Comparison of ENCODE assay signal across 34 cellular contexts in genomic region chr3:172859035-172859434, GRCh38.
A peak's percentile ranks its signal among the peaks of the same experiment; 100 is the strongest.
DNase-seq lines count a peak whose midpoint lies in the region; ATAC-seq, FAIRE-seq and TF ChIP-seq lines count a peak whose summit lies in the region.
"Had no signal": no experiment of that assay in that cellular context is flagged by ENCODE, and none has a peak within 500 bp of the region (broad histone marks: within the 10 kb centered on the region; RNA-seq: fewer than 3 reads in every experiment).

No MANE protein-coding gene starts in this region.

- POLR2A ChIA-PET in naive thymus-derived CD8-positive, alpha-beta T cell (lab: Charles Lee) = no interaction called here
- POLR2A ChIA-PET in WTC11 (lab: Charles Lee) = no interaction called here

- H3K36me3 Mint-ChIP-seq in naive thymus-derived CD8-positive, alpha-beta T cell = no peaks in the 10 kb centered on the region
- H3K36me3 Mint-ChIP-seq in WTC11 = peaks cover 10% of the 10 kb centered on the region; the same call in 1 of the 2 replicates
- H3K36me3 Mint-ChIP-seq: activated naive CD8-positive, alpha-beta T cell treated with anti-CD3 and anti-CD28 coated beads for 36 hours; CD4-positive, alpha-beta memory T cell had no signal

- DNase-seq in EL = peak; percentile 9
- peak; percentile 57 for DNase-seq in RCC 7860 (ENCODE audit: low spot score)
- peak; percentile 30 for DNase-seq in choroid plexus epithelial cell (ENCODE audit: low read depth)
- DNase-seq in lung microvascular endothelial cell (ENCODE audit: low read depth in 2 of 2) = peak; percentile 41 to 66
- DNase-seq in superior temporal gyrus (ENCODE audit: extremely low spot score) = no peak
- no peak for DNase-seq in naive thymus-derived CD8-positive, alpha-beta T cell
- no peak for DNase-seq in NCI-H345 (lab: John Stamatoyannopoulos, UW)
- DNase-seq in WTC11 (ENCODE audit: low spot score) = no peak
- DNase-seq: ACHN; activated B cell treated with CpG ODN at 0.5 μM for 24 hours; activated CD4-positive, alpha-beta T cell treated with anti-CD3 and anti-CD28 coated beads, Interleukin-2, amount 50 U/mL, for 1 hour; activated effector memory CD4-positive, alpha-beta T cell treated with anti-CD3 and anti-CD28 coated beads, Interleukin-2, amount 50 U/mL, for 16 hours; activated naive CD8-positive, alpha-beta T cell treated with anti-CD3 and anti-CD28 coated beads for 36 hours; activated T-cell treated with anti-CD3 and anti-CD28 coated beads, Interleukin-2, amount 50 U/mL, for 24 hours; aorta; CD4-positive, alpha-beta memory T cell; central memory CD4-positive, alpha-beta T cell; hippocampal formation; left cardiac atrium; NCI-H146; NCI-H446; NCI-H748 treated with DMSO at 0.1 percent for 48 hours; pancreas; stimulated activated CD4-positive, alpha-beta T cell treated with anti-CD3 and anti-CD28 coated beads, Interleukin-1b, Interleukin-23, amount 100 ng/mL, for 48 hours; stimulated activated naive CD8-positive, alpha-beta T cell treated with anti-CD3 and anti-CD28 coated beads, Interleukin-15, Interleukin-2, amounts not matched to agents 100 U/mL and 50 U/mL, for 24 hours; T1000; thyroid gland had no signal

- H3K4me3 Mint-ChIP-seq in naive thymus-derived CD8-positive, alpha-beta T cell = no peak overlapping the region
- H3K4me3 Mint-ChIP-seq in WTC11 = no peak overlapping the region
- H3K4me3 Mint-ChIP-seq: activated B cell treated with CpG ODN at 0.5 μM for 24 hours; activated naive CD8-positive, alpha-beta T cell treated with anti-CD3 and anti-CD28 coated beads for 36 hours; activated T-cell treated with anti-CD3 and anti-CD28 coated beads, Interleukin-2, amount 50 U/mL, for 24 hours; B cell; CD4-positive, alpha-beta memory T cell; dendritic cell treated with granulocyte-macrophage colony-stimulating factor and Interleukin-4, amounts not matched to agents 40 ng/mL and 50 ng/mL, for 4 days; neural crest cell had no signal

- TF ChIP-seq CTCF in choroid plexus epithelial cell (conservative IDR thresholded peaks at IDR 0.05; ENCODE audit: low read depth, low read length) = no peak
- no peak for TF ChIP-seq CTCF in WTC11 (IDR thresholded peaks at IDR 0.05)

- CTCF ChIA-PET in WTC11 (lab: Charles Lee) = no interaction called here

- ATAC-seq in naive thymus-derived CD8-positive, alpha-beta T cell = no peak
- no peak for ATAC-seq in WTC11
- ATAC-seq: gastroesophageal sphincter; left cardiac atrium; pancreas; stimulated activated naive CD8-positive, alpha-beta T cell treated with anti-CD3 and anti-CD28 coated beads, Interleukin-15, Interleukin-2, amounts not matched to agents 100 U/mL and 50 U/mL, for 24 hours had no signal

- H3K4me3 ChIP-seq in choroid plexus epithelial cell (ENCODE audit: low read depth, low read length) = no peak overlapping the region
- H3K4me3 ChIP-seq: gastroesophageal sphincter, HAP-1, pancreas, thyroid gland had no signal

- H3K9me3 Mint-ChIP-seq in naive thymus-derived CD8-positive, alpha-beta T cell = peaks cover 0 to 12% (median 0%) of the 10 kb centered on the region in 9 donors
- H3K9me3 Mint-ChIP-seq in WTC11 = peaks cover 26% of the 10 kb centered on the region
- H3K9me3 Mint-ChIP-seq: activated B cell treated with CpG ODN at 0.5 μM for 24 hours; activated naive CD8-positive, alpha-beta T cell treated with anti-CD3 and anti-CD28 coated beads for 36 hours; activated T-cell treated with anti-CD3 and anti-CD28 coated beads, Interleukin-2, amount 50 U/mL, for 24 hours; CD4-positive, alpha-beta memory T cell; dendritic cell treated with granulocyte-macrophage colony-stimulating factor and Interleukin-4, amounts not matched to agents 40 ng/mL and 50 ng/mL, for 4 days had no signal

- H3K27ac Mint-ChIP-seq in naive thymus-derived CD8-positive, alpha-beta T cell = no peak overlapping the region
- no peak overlapping the region for H3K27ac Mint-ChIP-seq in WTC11
- H3K27ac Mint-ChIP-seq: activated B cell treated with CpG ODN at 0.5 μM for 24 hours; activated naive CD8-positive, alpha-beta T cell treated with anti-CD3 and anti-CD28 coated beads for 36 hours; activated T-cell treated with anti-CD3 and anti-CD28 coated beads, Interleukin-2, amount 50 U/mL, for 24 hours; B cell; CD4-positive, alpha-beta memory T cell; dendritic cell treated with granulocyte-macrophage colony-stimulating factor and Interleukin-4, amounts not matched to agents 40 ng/mL and 50 ng/mL, for 4 days had no signal

- peak; percentile 66 for FAIRE-seq in RCC 7860 (lab: Jason Lieb, UNC)
- FAIRE-seq: endometrium, GM12891, pancreas had no signal

- H3K4me1 Mint-ChIP-seq in naive thymus-derived CD8-positive, alpha-beta T cell = no peaks in the 10 kb centered on the region
- H3K4me1 Mint-ChIP-seq in WTC11 = peaks cover 27% of the 10 kb centered on the region
- H3K4me1 Mint-ChIP-seq: activated B cell treated with CpG ODN at 0.5 μM for 24 hours; activated naive CD8-positive, alpha-beta T cell treated with anti-CD3 and anti-CD28 coated beads for 36 hours; B cell; CD4-positive, alpha-beta memory T cell had no signal

- H3K27me3 Mint-ChIP-seq in naive thymus-derived CD8-positive, alpha-beta T cell = peaks cover 0 to 17% (median 3%) of the 10 kb centered on the region in 5 donors
- peaks cover 48% of the 10 kb centered on the region for H3K27me3 Mint-ChIP-seq in WTC11 (ENCODE audit: low read depth)
- H3K27me3 Mint-ChIP-seq: activated naive CD8-positive, alpha-beta T cell treated with anti-CD3 and anti-CD28 coated beads for 36 hours; activated T-cell treated with anti-CD3 and anti-CD28 coated beads, Interleukin-2, amount 50 U/mL, for 24 hours; B cell; dendritic cell treated with granulocyte-macrophage colony-stimulating factor and Interleukin-4, amounts not matched to agents 40 ng/mL and 50 ng/mL, for 4 days had no signal

TF ChIP-seq in WTC11, 78 proteins besides CTCF, POLR2A, EP300 and RAD21 (continues in another document):
- TF ChIP-seq FOXK1 (CRISPR knock-in tag; IDR thresholded peaks at IDR 0.05) (no peak), NR3C1 (CRISPR knock-in tag; conservative IDR thresholded peaks at IDR 0.05; ENCODE audit: low read depth) (no peak), ZNF263 (CRISPR knock-in tag; IDR thresholded peaks at IDR 0.05; ENCODE audit: low read depth) (no peak), ZNF416 (CRISPR knock-in tag; IDR thresholded peaks at IDR 0.05) (no peak), ZNF512 (CRISPR knock-in tag; IDR thresholded peaks at IDR 0.05; ENCODE audit: borderline replicate concordance) (no peak), E2F5 (CRISPR knock-in tag; IDR thresholded peaks at IDR 0.05) (no peak), JUN (CRISPR knock-in tag; IDR thresholded peaks at IDR 0.05) (no peak)
- TF ChIP-seq, protein P1, sequence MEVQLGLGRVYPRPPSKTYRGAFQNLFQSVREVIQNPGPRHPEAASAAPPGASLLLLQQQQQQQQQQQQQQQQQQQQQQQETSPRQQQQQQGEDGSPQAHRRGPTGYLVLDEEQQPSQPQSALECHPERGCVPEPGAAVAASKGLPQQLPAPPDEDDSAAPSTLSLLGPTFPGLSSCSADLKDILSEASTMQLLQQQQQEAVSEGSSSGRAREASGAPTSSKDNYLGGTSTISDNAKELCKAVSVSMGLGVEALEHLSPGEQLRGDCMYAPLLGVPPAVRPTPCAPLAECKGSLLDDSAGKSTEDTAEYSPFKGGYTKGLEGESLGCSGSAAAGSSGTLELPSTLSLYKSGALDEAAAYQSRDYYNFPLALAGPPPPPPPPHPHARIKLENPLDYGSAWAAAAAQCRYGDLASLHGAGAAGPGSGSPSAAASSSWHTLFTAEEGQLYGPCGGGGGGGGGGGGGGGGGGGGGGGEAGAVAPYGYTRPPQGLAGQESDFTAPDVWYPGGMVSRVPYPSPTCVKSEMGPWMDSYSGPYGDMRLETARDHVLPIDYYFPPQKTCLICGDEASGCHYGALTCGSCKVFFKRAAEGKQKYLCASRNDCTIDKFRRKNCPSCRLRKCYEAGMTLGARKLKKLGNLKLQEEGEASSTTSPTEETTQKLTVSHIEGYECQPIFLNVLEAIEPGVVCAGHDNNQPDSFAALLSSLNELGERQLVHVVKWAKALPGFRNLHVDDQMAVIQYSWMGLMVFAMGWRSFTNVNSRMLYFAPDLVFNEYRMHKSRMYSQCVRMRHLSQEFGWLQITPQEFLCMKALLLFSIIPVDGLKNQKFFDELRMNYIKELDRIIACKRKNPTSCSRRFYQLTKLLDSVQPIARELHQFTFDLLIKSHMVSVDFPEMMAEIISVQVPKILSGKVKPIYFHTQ (CRISPR knock-in tag; IDR thresholded peaks at IDR 0.05) = no peak
- TF ChIP-seq, protein P2, sequence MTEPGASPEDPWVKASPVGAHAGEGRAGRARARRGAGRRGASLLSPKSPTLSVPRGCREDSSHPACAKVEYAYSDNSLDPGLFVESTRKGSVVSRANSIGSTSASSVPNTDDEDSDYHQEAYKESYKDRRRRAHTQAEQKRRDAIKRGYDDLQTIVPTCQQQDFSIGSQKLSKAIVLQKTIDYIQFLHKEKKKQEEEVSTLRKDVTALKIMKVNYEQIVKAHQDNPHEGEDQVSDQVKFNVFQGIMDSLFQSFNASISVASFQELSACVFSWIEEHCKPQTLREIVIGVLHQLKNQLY (CRISPR knock-in tag; IDR thresholded peaks at IDR 0.05) = no peak

Comparison
In these comparisons a context has a peak if more than half of its experiments do, and no peak if none do; other contexts are left out.
1. DNase-seq: peak in EL (single experiment), RCC 7860 (single experiment), choroid plexus epithelial cell (single experiment) and lung microvascular endothelial cell (2 of 2); none in superior temporal gyrus (single experiment), naive thymus-derived CD8-positive, alpha-beta T cell (0 of 10), NCI-H345 (single experiment) and WTC11 (single experiment).